In genomic region chr1:185645686-185646085, GRCh38 we compare ENCODE assay signal across 13 cellular contexts.
DNase-seq lines count a peak whose midpoint lies in the region; ATAC-seq and TF ChIP-seq lines count a peak whose summit lies in the region.
"Had no signal": no experiment of that assay in that cellular context is flagged by ENCODE, and none has a peak within 500 bp of the region (broad histone marks: within the 10 kb centered on the region; RNA-seq: fewer than 3 reads in every experiment).

No MANE protein-coding gene starts in this region.

- H3K9me3 ChIP-seq in A673 (ENCODE audit: low read depth, low read length, poor library complexity, severe bottlenecking) (peaks cover 17% of the 10 kb centered on the region), mesenchymal stem cell (ENCODE audit: control insufficient read depth, low read length) (peaks cover 6% of the 10 kb centered on the region)
- H3K9me3 ChIP-seq: neutrophil, thoracic aorta had no signal

- H3K4me3 ChIP-seq in A673 (ENCODE audit: low read depth, low read length, poor library complexity, severe bottlenecking) (peak overlapping the region; percentile 9), brain microvascular endothelial cell (ENCODE audit: low read depth, low read length) (no peak overlapping the region), mesenchymal stem cell (ENCODE audit: insufficient read depth in 1 of 2, low read depth in 1 of 2, low read length in 2 of 2) (peak overlapping the region in 1 of 2 experiments; percentile 48)

- no peak overlapping the region for H2BK15ac ChIP-seq in mesenchymal stem cell (ENCODE audit: low read depth, poor library complexity, severe bottlenecking)

- H2BK120ac ChIP-seq in mesenchymal stem cell (ENCODE audit: low read depth, low read length), result no peak overlapping the region

- no peak overlapping the region for H3K23ac ChIP-seq in mesenchymal stem cell (ENCODE audit: low read length in 2 of 2)

- H3K79me1 ChIP-seq in mesenchymal stem cell (replicated peaks; ENCODE audit: low read length, poor library complexity, severe bottlenecking), result no peaks in the 10 kb centered on the region

- BruUV-seq in A673 (replicated peaks; lab: Mats Ljungman, UMichigan), result no TSS peak

- no peak overlapping the region for H3K4ac ChIP-seq in mesenchymal stem cell (ENCODE audit: low read depth in 1 of 2, low read length in 2 of 2)

- H2BK12ac ChIP-seq in mesenchymal stem cell (ENCODE audit: low read length in 2 of 2), result no peak overlapping the region

- H3K4me2 ChIP-seq in mesenchymal stem cell (ENCODE audit: low read length, poor library complexity, severe bottlenecking), result no peak overlapping the region

- no peak overlapping the region for H3K18ac ChIP-seq in mesenchymal stem cell (ENCODE audit: low read depth in 1 of 2, low read length in 2 of 2)

- H4K91ac ChIP-seq in mesenchymal stem cell (ENCODE audit: low read length), result no peak overlapping the region

- no peak overlapping the region for H2BK5ac ChIP-seq in mesenchymal stem cell (ENCODE audit: low read depth, low read length, poor library complexity, severe bottlenecking)

- H3K36me3 ChIP-seq in A673 (ENCODE audit: insufficient read depth, low read length, poor library complexity, severe bottlenecking) (no peaks in the 10 kb centered on the region), brain microvascular endothelial cell (replicated peaks) (no peaks in the 10 kb centered on the region), mesenchymal stem cell (ENCODE audit: control insufficient read depth in 1 of 2, insufficient read depth in 2 of 2, low read depth in 1 of 2, low read length in 2 of 2) (no peaks in the 10 kb centered on the region)
- H3K36me3 ChIP-seq: neutrophil, thoracic aorta had no signal

- H3K4me1 ChIP-seq in A673 (ENCODE audit: insufficient read depth, low read length, poor library complexity, severe bottlenecking) (peaks cover 40% of the 10 kb centered on the region), mesenchymal stem cell (ENCODE audit: control insufficient read depth, insufficient read depth, low read depth, low read length) (peaks cover 2% of the 10 kb centered on the region)

- POLR2A ChIA-PET in A673 (lab: Charles Lee; ENCODE audit: low non-redundant PET), result interaction anchor here (0.6 to 1.0 kb wide), 3 partner anchors 18 to 329 kb away, joined by 3 to 18 read pairs (median 10); partner anchors contain the start of gene IVNS1ABP

- CTCF ChIA-PET in A673 (lab: Charles Lee), result interaction anchor here (0.9 to 1.4 kb wide), 3 partner anchors 35 to 329 kb away, joined by 3 to 7 read pairs (median 5); partner anchors contain the start of gene IVNS1ABP

- 93% methylated on average over 1 of the region's 1 CpG for WGBS in mesenchymal stem cell

- intact Hi-C loops in A673 (cut with micrococcal nuclease; ENCODE audit: unreplicated experiment), result no loop called here

- no peak overlapping the region for H2AK5ac ChIP-seq in mesenchymal stem cell (ENCODE audit: low read length, severe bottlenecking)

- peak; percentile 72 for DNase-seq in A673 (ENCODE audit: low spot score)
- no peak for DNase-seq in brain microvascular endothelial cell
- DNase-seq in mesenchymal stem cell, result peak; percentile 27
- no peak for DNase-seq in DMS53 treated with DMSO at 0.1 percent for 48 hours (lab: John Stamatoyannopoulos, UW; ENCODE audit: unreplicated experiment)
- DNase-seq in DMS 273 (lab: John Stamatoyannopoulos, UW; ENCODE audit: unreplicated experiment), result no peak
- no peak for DNase-seq in DMS79 (lab: John Stamatoyannopoulos, UW)
- DNase-seq: activated CD4-positive, alpha-beta T cell treated with anti-CD3 and anti-CD28 coated beads, Interleukin-2, amount 10 ng/mL, durations not matched to agents 24 days and 14 days; Kasumi-1; NCI-H2171 treated with DMSO at 0.1 percent for 48 hours had no signal

- ATAC-seq in HG02798 (IDR thresholded peaks at IDR 0.05; ENCODE audit: poor library complexity, unreplicated experiment) (peak; percentile 68), GM18868 (IDR thresholded peaks at IDR 0.05; ENCODE audit: unreplicated experiment) (no peak)

- H3K27ac ChIP-seq in A673 (ENCODE audit: low read depth, low read length, poor library complexity, severe bottlenecking) (peak overlapping the region; percentile 88), brain microvascular endothelial cell (peak overlapping the region; percentile 74), mesenchymal stem cell (ENCODE audit: low read length, poor library complexity, severe bottlenecking) (peak overlapping the region; percentile 89)
- H3K27ac ChIP-seq: neutrophil had no signal

- peak overlapping the region; percentile 81 for H3K9ac ChIP-seq in mesenchymal stem cell (ENCODE audit: low read length)

- H3K27me3 ChIP-seq in A673 (replicated peaks; ENCODE audit: insufficient read depth, low read depth, low read length, poor library complexity), result no peaks in the 10 kb centered on the region
- no peaks in the 10 kb centered on the region for H3K27me3 ChIP-seq in brain microvascular endothelial cell (replicated peaks)
- no peaks in the 10 kb centered on the region for H3K27me3 ChIP-seq in mesenchymal stem cell (ENCODE audit: control insufficient read depth in 1 of 2, insufficient read depth in 1 of 2, low read length in 2 of 2)
- H3K27me3 ChIP-seq: neutrophil had no signal

- no peak overlapping the region for H3K14ac ChIP-seq in mesenchymal stem cell (ENCODE audit: low read length in 2 of 2)

- H4K8ac ChIP-seq in mesenchymal stem cell (ENCODE audit: low read length), result no peak overlapping the region

- H2AFZ ChIP-seq in mesenchymal stem cell (ENCODE audit: low read depth, low read length), result no peak overlapping the region

- in situ Hi-C loops in brain microvascular endothelial cell (cut with HindIII; ENCODE audit: low pct_ligation_motif_present, low sequenced_read_pairs), result no loop called here

- TF ChIP-seq CTCF in A673 (conservative IDR thresholded peaks at IDR 0.05; ENCODE audit: low read depth, low read length), result no peak
- no peak for TF ChIP-seq CTCF in brain microvascular endothelial cell (IDR thresholded peaks at IDR 0.05; ENCODE audit: low read depth, low read length, missing control alignments)

Comparison
In these comparisons a context has a peak if more than half of its experiments do, and no peak if none do; other contexts are left out.
1. DNase-seq: peak in A673 (single experiment) and mesenchymal stem cell (single experiment); none in brain microvascular endothelial cell (single experiment), DMS53 treated with DMSO at 0.1 percent for 48 hours (single experiment), DMS 273 (single experiment) and DMS79 (single experiment).
2. Peak in every context shown above with its lines, with median percentiles within 50 percentile points of each other: H3K27ac ChIP-seq.